ENCODE assay signal across 1 cellular context in the genomic region with DNA sequence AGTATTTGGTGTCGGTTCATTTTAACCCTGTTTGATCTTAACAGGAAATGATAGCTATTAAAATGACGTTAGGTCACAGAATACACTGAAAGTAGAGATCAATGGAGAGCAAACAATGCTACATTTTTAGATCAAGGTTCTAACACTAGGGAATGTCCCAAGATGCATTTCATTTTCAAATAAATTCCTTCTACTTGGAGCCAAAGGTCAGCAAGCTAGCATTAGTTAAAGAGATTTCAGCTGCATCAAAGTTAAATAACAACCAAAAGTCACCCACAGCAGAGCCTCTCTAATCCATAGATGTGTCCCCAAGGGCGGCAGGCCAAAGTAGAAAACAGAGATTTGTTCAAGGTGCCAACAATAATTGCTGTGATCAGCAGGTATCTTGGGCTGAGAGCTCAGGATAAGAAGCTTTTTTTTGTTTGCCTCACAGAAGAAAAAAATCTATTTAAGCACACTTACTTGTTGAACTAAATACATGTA.
TF ChIP-seq lines count a peak whose summit lies in the region.

No MANE protein-coding gene starts in this region.

TF ChIP-seq in HepG2, 621 proteins besides CTCF, POLR2A, EP300 and RAD21 (continued from another document and continues in another):
- TF ChIP-seq, protein P1, sequence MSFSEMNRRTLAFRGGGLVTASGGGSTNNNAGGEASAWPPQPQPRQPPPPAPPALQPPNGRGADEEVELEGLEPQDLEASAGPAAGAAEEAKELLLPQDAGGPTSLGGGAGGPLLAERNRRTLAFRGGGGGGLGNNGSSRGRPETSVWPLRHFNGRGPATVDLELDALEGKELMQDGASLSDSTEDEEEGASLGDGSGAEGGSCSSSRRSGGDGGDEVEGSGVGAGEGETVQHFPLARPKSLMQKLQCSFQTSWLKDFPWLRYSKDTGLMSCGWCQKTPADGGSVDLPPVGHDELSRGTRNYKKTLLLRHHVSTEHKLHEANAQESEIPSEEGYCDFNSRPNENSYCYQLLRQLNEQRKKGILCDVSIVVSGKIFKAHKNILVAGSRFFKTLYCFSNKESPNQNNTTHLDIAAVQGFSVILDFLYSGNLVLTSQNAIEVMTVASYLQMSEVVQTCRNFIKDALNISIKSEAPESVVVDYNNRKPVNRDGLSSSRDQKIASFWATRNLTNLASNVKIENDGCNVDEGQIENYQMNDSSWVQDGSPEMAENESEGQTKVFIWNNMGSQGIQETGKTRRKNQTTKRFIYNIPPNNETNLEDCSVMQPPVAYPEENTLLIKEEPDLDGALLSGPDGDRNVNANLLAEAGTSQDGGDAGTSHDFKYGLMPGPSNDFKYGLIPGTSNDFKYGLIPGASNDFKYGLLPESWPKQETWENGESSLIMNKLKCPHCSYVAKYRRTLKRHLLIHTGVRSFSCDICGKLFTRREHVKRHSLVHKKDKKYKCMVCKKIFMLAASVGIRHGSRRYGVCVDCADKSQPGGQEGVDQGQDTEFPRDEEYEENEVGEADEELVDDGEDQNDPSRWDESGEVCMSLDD (CRISPR knock-in tag; IDR thresholded peaks at IDR 0.05; ENCODE audit: borderline replicate concordance) = no peak
- TF ChIP-seq FOXK1 (CRISPR knock-in tag; IDR thresholded peaks at IDR 0.05; ENCODE audit: borderline replicate concordance, low read depth) (peak; percentile 84), YEATS2 (CRISPR knock-in tag; IDR thresholded peaks at IDR 0.05; ENCODE audit: borderline replicate concordance) (no peak; the same call in 1 of the 2 replicates), ZNF574 (CRISPR knock-in tag; IDR thresholded peaks at IDR 0.05) (0 out of 2 replicates have a peak, but pooled peaks have one; percentile 39), TP53 (CRISPR knock-in tag; conservative IDR thresholded peaks at IDR 0.05) (no peak), ZNF337 (CRISPR knock-in tag; IDR thresholded peaks at IDR 0.05; ENCODE audit: borderline replicate concordance, low read depth) (no peak), SPEN (CRISPR knock-in tag; IDR thresholded peaks at IDR 0.05; ENCODE audit: low read depth) (no peak), ZNF549 (CRISPR knock-in tag; IDR thresholded peaks at IDR 0.05) (no peak), KAT7 (CRISPR knock-in tag; IDR thresholded peaks at IDR 0.05; ENCODE audit: borderline replicate concordance) (no peak), PHF20 (CRISPR knock-in tag; IDR thresholded peaks at IDR 0.05) (no peak), ZNF432 (CRISPR knock-in tag; IDR thresholded peaks at IDR 0.05; ENCODE audit: borderline replicate concordance) (no peak), STAT5B (CRISPR knock-in tag; IDR thresholded peaks at IDR 0.05) (no peak), GATAD1 (CRISPR knock-in tag; IDR thresholded peaks at IDR 0.05) (peak; percentile 34), ZKSCAN8 (CRISPR knock-in tag; IDR thresholded peaks at IDR 0.05; ENCODE audit: borderline replicate concordance) (peak; percentile 43; the same call in 1 of the 2 replicates), ATF4 (CRISPR knock-in tag; IDR thresholded peaks at IDR 0.05) (peak in 1 of 2 experiments; percentile 66; a peak in 1 of 4 replicates), ZNF282 (IDR thresholded peaks at IDR 0.05; ENCODE audit: partially characterized antibody) (no peak), SRSF1 (optimal IDR thresholded peaks at IDR 0.05; ENCODE audit: low read depth, low read length) (no peak), BRCA1 (CRISPR knock-in tag; IDR thresholded peaks at IDR 0.05) (no peak), ZNF567 (CRISPR knock-in tag; IDR thresholded peaks at IDR 0.05; ENCODE audit: borderline replicate concordance) (no peak), ZNF446 (CRISPR knock-in tag; IDR thresholded peaks at IDR 0.05) (no peak), ZNF746 (CRISPR knock-in tag; IDR thresholded peaks at IDR 0.05) (no peak), ZNF451 (CRISPR knock-in tag; IDR thresholded peaks at IDR 0.05) (no peak), KDM5A (IDR thresholded peaks at IDR 0.05; ENCODE audit: borderline replicate concordance, low read length) (no peak), NFRKB (IDR thresholded peaks at IDR 0.05) (no peak), ELF4 (CRISPR knock-in tag; IDR thresholded peaks at IDR 0.05; ENCODE audit: borderline replicate concordance) (peak; percentile 71; the same call in 1 of the 2 replicates), ZNF891 (CRISPR knock-in tag; IDR thresholded peaks at IDR 0.05) (no peak), RFX1 (IDR thresholded peaks at IDR 0.05) (no peak), RFX3 (CRISPR knock-in tag; IDR thresholded peaks at IDR 0.05) (no peak), ZNF468 (CRISPR knock-in tag; IDR thresholded peaks at IDR 0.05) (no peak), ZNF780A (CRISPR knock-in tag; IDR thresholded peaks at IDR 0.05) (no peak), CHD4 (IDR thresholded peaks at IDR 0.05; ENCODE audit: borderline replicate concordance, low read length) (peak; percentile 68; the same call in 1 of the 2 replicates), ZNF260 (CRISPR knock-in tag; IDR thresholded peaks at IDR 0.05; ENCODE audit: borderline replicate concordance, low read depth) (no peak), ZNF274 (CRISPR knock-in tag; IDR thresholded peaks at IDR 0.05) (no peak), TEF (CRISPR knock-in tag; IDR thresholded peaks at IDR 0.05) (no peak), RBAK (CRISPR knock-in tag; IDR thresholded peaks at IDR 0.05) (no peak), MIER3 (CRISPR knock-in tag; IDR thresholded peaks at IDR 0.05; ENCODE audit: borderline replicate concordance) (peak; percentile 88), RFXANK (CRISPR knock-in tag; IDR thresholded peaks at IDR 0.05) (peak; percentile 72; the same call in 1 of the 2 replicates), ZNF672 (CRISPR knock-in tag; IDR thresholded peaks at IDR 0.05) (no peak)
- TF ChIP-seq, protein P2, sequence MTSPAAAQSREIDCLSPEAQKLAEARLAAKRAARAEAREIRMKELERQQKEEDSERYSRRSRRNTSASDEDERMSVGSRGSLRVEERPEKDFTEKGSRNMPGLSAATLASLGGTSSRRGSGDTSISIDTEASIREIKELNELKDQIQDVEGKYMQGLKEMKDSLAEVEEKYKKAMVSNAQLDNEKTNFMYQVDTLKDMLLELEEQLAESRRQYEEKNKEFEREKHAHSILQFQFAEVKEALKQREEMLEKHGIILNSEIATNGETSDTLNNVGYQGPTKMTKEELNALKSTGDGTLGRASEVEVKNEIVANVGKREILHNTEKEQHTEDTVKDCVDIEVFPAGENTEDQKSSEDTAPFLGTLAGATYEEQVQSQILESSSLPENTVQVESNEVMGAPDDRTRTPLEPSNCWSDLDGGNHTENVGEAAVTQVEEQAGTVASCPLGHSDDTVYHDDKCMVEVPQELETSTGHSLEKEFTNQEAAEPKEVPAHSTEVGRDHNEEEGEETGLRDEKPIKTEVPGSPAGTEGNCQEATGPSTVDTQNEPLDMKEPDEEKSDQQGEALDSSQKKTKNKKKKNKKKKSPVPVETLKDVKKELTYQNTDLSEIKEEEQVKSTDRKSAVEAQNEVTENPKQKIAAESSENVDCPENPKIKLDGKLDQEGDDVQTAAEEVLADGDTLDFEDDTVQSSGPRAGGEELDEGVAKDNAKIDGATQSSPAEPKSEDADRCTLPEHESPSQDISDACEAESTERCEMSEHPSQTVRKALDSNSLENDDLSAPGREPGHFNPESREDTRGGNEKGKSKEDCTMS (CRISPR knock-in tag; conservative IDR thresholded peaks at IDR 0.05) = no peak
- TF ChIP-seq, protein P3, sequence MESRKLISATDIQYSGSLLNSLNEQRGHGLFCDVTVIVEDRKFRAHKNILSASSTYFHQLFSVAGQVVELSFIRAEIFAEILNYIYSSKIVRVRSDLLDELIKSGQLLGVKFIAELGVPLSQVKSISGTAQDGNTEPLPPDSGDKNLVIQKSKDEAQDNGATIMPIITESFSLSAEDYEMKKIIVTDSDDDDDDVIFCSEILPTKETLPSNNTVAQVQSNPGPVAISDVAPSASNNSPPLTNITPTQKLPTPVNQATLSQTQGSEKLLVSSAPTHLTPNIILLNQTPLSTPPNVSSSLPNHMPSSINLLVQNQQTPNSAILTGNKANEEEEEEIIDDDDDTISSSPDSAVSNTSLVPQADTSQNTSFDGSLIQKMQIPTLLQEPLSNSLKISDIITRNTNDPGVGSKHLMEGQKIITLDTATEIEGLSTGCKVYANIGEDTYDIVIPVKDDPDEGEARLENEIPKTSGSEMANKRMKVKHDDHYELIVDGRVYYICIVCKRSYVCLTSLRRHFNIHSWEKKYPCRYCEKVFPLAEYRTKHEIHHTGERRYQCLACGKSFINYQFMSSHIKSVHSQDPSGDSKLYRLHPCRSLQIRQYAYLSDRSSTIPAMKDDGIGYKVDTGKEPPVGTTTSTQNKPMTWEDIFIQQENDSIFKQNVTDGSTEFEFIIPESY (CRISPR knock-in tag; IDR thresholded peaks at IDR 0.05) = no peak; the same call in 1 of the 2 replicates
- TF ChIP-seq, protein P4, sequence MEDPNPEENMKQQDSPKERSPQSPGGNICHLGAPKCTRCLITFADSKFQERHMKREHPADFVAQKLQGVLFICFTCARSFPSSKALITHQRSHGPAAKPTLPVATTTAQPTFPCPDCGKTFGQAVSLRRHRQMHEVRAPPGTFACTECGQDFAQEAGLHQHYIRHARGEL (CRISPR knock-in tag; IDR thresholded peaks at IDR 0.05) = no peak
- TF ChIP-seq, protein P5, sequence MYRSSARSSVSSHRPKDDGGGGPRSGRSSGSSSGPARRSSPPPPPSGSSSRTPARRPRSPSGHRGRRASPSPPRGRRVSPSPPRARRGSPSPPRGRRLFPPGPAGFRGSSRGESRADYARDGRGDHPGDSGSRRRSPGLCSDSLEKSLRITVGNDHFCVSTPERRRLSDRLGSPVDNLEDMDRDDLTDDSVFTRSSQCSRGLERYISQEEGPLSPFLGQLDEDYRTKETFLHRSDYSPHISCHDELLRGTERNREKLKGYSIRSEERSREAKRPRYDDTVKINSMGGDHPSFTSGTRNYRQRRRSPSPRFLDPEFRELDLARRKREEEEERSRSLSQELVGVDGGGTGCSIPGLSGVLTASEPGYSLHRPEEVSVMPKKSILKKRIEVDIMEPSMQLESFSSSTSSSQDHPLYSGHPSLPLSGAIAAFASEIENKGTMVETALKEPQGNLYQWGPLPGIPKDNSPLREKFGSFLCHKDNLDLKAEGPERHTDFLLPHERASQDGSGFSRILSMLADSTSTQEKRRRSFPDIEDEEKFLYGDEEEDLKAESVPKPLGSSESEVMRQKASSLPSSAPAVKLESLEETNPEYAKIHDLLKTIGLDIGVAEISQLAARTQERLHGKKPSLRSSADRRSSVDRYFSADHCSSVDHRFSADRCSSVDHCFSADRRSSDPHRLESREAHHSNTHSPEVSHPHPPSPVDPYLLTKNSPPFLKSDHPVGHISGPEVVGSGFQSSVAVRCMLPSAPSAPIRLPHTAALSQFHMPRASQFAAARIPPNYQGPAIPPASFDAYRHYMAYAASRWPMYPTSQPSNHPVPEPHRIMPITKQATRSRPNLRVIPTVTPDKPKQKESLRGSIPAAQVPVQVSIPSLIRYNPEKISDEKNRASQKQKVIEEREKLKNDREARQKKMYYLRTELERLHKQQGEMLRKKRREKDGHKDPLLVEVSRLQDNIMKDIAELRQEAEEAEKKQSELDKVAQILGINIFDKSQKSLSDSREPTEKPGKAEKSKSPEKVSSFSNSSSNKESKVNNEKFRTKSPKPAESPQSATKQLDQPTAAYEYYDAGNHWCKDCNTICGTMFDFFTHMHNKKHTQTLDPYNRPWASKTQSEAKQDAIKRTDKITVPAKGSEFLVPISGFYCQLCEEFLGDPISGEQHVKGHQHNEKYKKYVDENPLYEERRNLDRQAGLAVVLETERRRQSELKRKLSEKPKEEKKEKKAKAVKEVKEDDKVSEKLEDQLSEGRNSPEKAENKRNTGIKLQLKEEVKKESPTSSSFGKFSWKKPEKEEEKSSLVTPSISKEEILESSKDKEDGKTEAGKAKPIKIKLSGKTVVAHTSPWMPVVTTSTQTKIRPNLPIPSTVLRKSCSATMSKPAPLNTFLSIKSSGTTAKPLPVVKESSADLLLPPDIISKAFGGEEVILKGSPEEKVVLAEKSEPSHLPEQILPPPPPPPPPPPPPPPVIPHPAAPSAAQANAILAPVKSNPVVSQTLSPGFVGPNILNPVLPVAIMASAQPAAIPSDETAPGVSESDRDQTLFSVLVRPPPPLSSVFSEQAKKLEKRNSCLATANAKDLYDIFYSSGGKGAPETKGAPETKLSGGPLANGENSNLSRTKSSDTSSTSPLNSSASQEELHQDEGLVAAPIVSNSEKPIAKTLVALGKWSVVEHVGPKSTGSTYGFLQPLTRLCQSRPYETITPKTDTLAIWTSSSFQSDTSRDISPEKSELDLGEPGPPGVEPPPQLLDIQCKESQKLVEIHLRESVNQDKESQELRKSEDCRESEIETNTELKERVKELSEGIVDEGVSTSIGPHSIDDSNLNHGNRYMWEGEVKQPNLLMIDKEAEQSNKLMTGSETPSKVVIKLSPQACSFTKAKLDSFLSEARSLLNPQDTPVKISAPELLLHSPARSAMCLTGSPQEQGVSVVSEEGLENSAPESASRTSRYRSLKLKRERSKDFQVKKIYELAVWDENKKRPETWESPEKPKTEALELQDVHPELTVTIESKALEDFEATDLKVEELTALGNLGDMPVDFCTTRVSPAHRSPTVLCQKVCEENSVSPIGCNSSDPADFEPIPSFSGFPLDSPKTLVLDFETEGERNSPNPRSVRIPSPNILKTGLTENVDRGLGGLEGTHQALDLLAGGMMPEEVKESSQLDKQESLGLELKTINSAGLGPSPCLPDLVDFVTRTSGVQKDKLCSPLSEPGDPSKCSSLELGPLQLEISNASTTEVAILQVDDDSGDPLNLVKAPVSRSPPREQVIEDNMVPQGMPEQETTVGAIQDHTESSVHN (CRISPR knock-in tag; IDR thresholded peaks at IDR 0.05) = no peak
